23 cellular contexts compared by ENCODE assay signal in genomic region chr5:79703381-79703645, GRCh38.
"Had no signal": no experiment of that assay in that cellular context is flagged by ENCODE, and none has a peak within 500 bp of the region (broad histone marks: within the 10 kb centered on the region; RNA-seq: fewer than 3 reads in every experiment).

No MANE protein-coding gene starts in this region.

- H3K27ac ChIP-seq: adrenal gland, body of pancreas, SJCRH30, SK-N-MC, WERI-Rb-1 had no signal

- H3K4me3 ChIP-seq: adrenal gland, body of pancreas, SJCRH30, SK-N-MC had no signal

- H3K4me1 ChIP-seq: adrenal gland, body of pancreas, SJCRH30 had no signal

- H3K27me3 ChIP-seq: adrenal gland, body of pancreas, SJCRH30 had no signal

- H3K36me3 ChIP-seq: adrenal gland, SJCRH30, WERI-Rb-1 had no signal

- ATAC-seq: activated CD8-positive, alpha-beta memory T cell treated with anti-CD3 and anti-CD28 coated beads, Interleukin-2, amount 10 ng/mL, durations not matched to agents 7 days and 5 days; activated naive CD4-positive, alpha-beta T cell treated with anti-CD3 and anti-CD28 coated beads, Interleukin-2, amount 50 U/mL, for 72 hours; body of pancreas had no signal

- FAIRE-seq: astrocyte, bronchial epithelial cell had no signal

- H3K9me3 ChIP-seq: adrenal gland, body of pancreas, SJCRH30 had no signal

- DNase-seq: activated CD4-positive, alpha-beta T cell treated with anti-CD3 and anti-CD28 coated beads for 1 hour; activated CD4-positive, CD25-positive, alpha-beta regulatory T cell; activated gamma-delta T cell; adrenal gland; KG1; NCI-H1092; NCI-H1436 treated with DMSO at 0.1 percent for 48 hours; NCI-H1694 treated with DMSO at 0.1 percent for 48 hours; NCI-H2029 treated with DMSO at 0.1 percent for 48 hours; NCI-H2107; NCI-H2171; NCI-H510A; NCI-H526; NCI-H748 treated with DMSO at 0.1 percent for 48 hours; T1000 had no signal
